Comparison of ENCODE assay signal across 1 cellular context in the genomic region with DNA sequence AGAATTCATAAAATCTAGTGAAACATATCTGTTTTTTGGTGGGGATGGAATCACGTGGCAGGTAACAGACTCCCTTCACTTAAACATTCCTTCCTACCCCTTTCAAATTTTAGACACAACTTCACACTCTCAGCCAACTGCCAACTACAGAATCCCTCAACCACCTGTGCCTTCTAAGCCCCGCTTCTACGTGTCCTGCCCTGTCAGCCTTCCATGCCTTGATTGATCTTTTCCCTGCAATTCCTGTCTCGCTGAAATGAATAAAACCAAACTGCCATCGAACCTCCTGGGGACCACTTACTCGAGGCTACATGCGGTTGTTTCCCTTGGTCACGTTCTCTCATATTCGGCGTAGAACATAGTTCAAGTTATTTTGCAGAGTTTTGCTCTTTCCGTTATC.
TF ChIP-seq lines count a peak whose summit lies in the region.

No MANE protein-coding gene starts in this region.

TF ChIP-seq in IMR-90, 13 proteins besides CTCF, POLR2A, EP300 and RAD21 (continued from another document):
- TF ChIP-seq ELK1 (IDR thresholded peaks at IDR 0.05; ENCODE audit: borderline replicate concordance, low read depth, low read length) (no peak), FOS (IDR thresholded peaks at IDR 0.05; ENCODE audit: low read depth, low read length) (no peak), MXI1 (IDR thresholded peaks at IDR 0.05; ENCODE audit: borderline replicate concordance, low read depth, low read length) (no peak), CEBPB (IDR thresholded peaks at IDR 0.05; ENCODE audit: low read depth, low read length) (no peak), NFE2L2 (IDR thresholded peaks at IDR 0.05; ENCODE audit: low read depth, low read length) (no peak), CHD1 (IDR thresholded peaks at IDR 0.05; ENCODE audit: low read depth, low read length) (no peak), MAZ (IDR thresholded peaks at IDR 0.05; ENCODE audit: borderline replicate concordance, low read depth, low read length) (no peak), SMC3 (IDR thresholded peaks at IDR 0.05; ENCODE audit: low read depth, low read length) (no peak), RCOR1 (IDR thresholded peaks at IDR 0.05; ENCODE audit: insufficient replicate concordance, low read length) (no peak), MAFK (IDR thresholded peaks at IDR 0.05; ENCODE audit: low read depth, low read length) (no peak), BHLHE40 (IDR thresholded peaks at IDR 0.05; ENCODE audit: low read depth, low read length) (no peak)
